8 cellular contexts compared by ENCODE assay signal in the genomic region with DNA sequence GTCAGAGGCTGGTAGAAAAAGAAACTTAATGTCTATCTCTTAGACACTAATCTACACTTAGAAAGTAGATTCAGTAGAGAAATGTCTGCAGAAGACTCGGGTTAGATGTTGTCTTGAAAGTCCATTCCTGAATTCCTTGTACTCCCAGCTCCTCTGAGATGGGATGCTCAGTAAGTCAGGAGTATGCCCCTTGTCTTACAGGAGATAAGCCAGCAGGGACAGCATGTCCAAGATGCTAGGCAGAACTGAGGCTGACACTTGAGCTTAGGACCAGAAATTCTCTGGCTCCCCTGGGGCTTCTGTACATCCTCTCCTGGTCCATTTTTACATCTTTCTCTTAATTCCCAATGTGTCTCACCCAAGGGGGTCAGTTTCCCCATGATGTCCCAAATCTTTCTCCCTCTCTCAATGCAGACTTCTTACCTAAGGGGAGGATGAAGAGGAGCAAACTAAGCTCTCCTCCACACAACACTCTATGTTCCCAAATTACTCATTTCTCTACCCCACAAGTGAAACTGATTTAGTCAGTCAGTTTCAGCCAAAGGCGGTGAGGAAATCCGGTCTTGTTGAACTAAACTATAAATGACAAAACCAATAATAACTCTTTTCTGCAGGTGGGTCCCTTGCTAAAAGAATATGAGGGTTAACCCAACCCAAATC.
A peak's percentile ranks its signal among the peaks of the same experiment; 100 is the strongest.
DNase-seq lines count a peak whose midpoint lies in the region; ATAC-seq, FAIRE-seq and TF ChIP-seq lines count a peak whose summit lies in the region.

No MANE protein-coding gene starts in this region.

- peaks cover 31% of the 10 kb centered on the region for H3K4me1 ChIP-seq in CD8-positive, alpha-beta T cell (ENCODE audit: insufficient read depth, low read length)
- H3K4me1 ChIP-seq in gastrocnemius medialis: no peaks in the 10 kb centered on the region

- no peak for FAIRE-seq in D721Med (lab: Jason Lieb, UNC)

- peaks cover 3% of the 10 kb centered on the region for H3K36me3 Mint-ChIP-seq in CD8-positive, alpha-beta T cell
- peaks cover 48% of the 10 kb centered on the region for H3K36me3 Mint-ChIP-seq in activated naive CD4-positive, alpha-beta T cell treated with anti-CD3 and anti-CD28 coated beads, Interleukin-2, amount 10 ng/mL, durations not matched to agents 7 days and 5 days

- ATAC-seq in CD8-positive, alpha-beta T cell: peak; percentile 54
- ATAC-seq in GM19468 (IDR thresholded peaks at IDR 0.05; ENCODE audit: extremely low read depth, unreplicated experiment): peak; percentile 74
- ATAC-seq in HG03521 (IDR thresholded peaks at IDR 0.05; ENCODE audit: unreplicated experiment): peak; percentile 80
- ATAC-seq in gastrocnemius medialis: no peak
- ATAC-seq in omental fat pad (ENCODE audit: low FRiP score): no peak

- no peak for TF ChIP-seq POLR2A in gastrocnemius medialis (IDR thresholded peaks at IDR 0.05)

- in situ Hi-C loops in gastrocnemius medialis (cut with MboI; ENCODE audit: low sequenced_read_pairs in 4 of 4): loop anchor here in 2 of 4 donors (25.0 kb wide), 1 partner anchor 247 kb away; no protein-coding TSS in a partner anchor

- CTCF ChIA-PET in CD8-positive, alpha-beta T cell (lab: Charles Lee): no interaction called here
- CTCF ChIA-PET in activated naive CD4-positive, alpha-beta T cell treated with anti-CD3 and anti-CD28 coated beads, Interleukin-2, amount 10 ng/mL, durations not matched to agents 7 days and 5 days (lab: Charles Lee): interaction anchor here (1.6 to 1.9 kb wide), 2 partner anchors 10 to 16 kb away, joined by 3 to 4 read pairs; no protein-coding TSS in a partner anchor

- POLR2A ChIA-PET in CD8-positive, alpha-beta T cell (lab: Charles Lee): interaction anchor here (0.8 to 2.8 kb wide), 4 partner anchors 10 to 18 kb away, joined by 3 to 14 read pairs (median 3); no protein-coding TSS in a partner anchor

- H3K4me3 ChIP-seq in CD8-positive, alpha-beta T cell (ENCODE audit: low read depth, low read length): peak overlapping the region; percentile 27
- no peak overlapping the region for H3K4me3 ChIP-seq in gastrocnemius medialis

- H3K36me3 ChIP-seq in CD8-positive, alpha-beta T cell (ENCODE audit: insufficient read depth, low read length): no peaks in the 10 kb centered on the region
- no peaks in the 10 kb centered on the region for H3K36me3 ChIP-seq in gastrocnemius medialis

- peak in 1 of 7 experiments; percentile 25 for DNase-seq in CD8-positive, alpha-beta T cell
- DNase-seq in activated naive CD4-positive, alpha-beta T cell treated with anti-CD3 and anti-CD28 coated beads, Interleukin-2, amount 10 ng/mL, durations not matched to agents 7 days and 5 days: peak; percentile 55
- DNase-seq in gastrocnemius medialis (no peak), omental fat pad (ENCODE audit: low spot score) (no peak), D721Med (ENCODE audit: insufficient read length, low spot score) (no peak), NCI-H187 (lab: John Stamatoyannopoulos, UW) (no peak)

- H3K4me1 Mint-ChIP-seq in CD8-positive, alpha-beta T cell (ENCODE audit: low read depth): peaks cover 61% of the 10 kb centered on the region
- peaks cover 82% of the 10 kb centered on the region for H3K4me1 Mint-ChIP-seq in activated naive CD4-positive, alpha-beta T cell treated with anti-CD3 and anti-CD28 coated beads, Interleukin-2, amount 10 ng/mL, durations not matched to agents 7 days and 5 days

- H3K4me3 Mint-ChIP-seq in CD8-positive, alpha-beta T cell: peak overlapping the region; percentile 76
- H3K4me3 Mint-ChIP-seq in activated naive CD4-positive, alpha-beta T cell treated with anti-CD3 and anti-CD28 coated beads, Interleukin-2, amount 10 ng/mL, durations not matched to agents 7 days and 5 days: peak overlapping the region; percentile 75

- TF ChIP-seq CTCF in CD8-positive, alpha-beta T cell (IDR thresholded peaks at IDR 0.05): no peak
- no peak for TF ChIP-seq CTCF in gastrocnemius medialis (IDR thresholded peaks at IDR 0.05 in 4 of 5, conservative IDR thresholded peaks at IDR 0.05 in 1 of 5)
- TF ChIP-seq CTCF in omental fat pad (IDR thresholded peaks at IDR 0.05): no peak
- no peak for TF ChIP-seq CTCF in D721Med (IDR thresholded peaks at IDR 0.05; ENCODE audit: insufficient read depth, missing control alignments)

- no peaks in the 10 kb centered on the region for H3K9me3 Mint-ChIP-seq in CD8-positive, alpha-beta T cell
- no peaks in the 10 kb centered on the region for H3K9me3 Mint-ChIP-seq in activated naive CD4-positive, alpha-beta T cell treated with anti-CD3 and anti-CD28 coated beads, Interleukin-2, amount 10 ng/mL, durations not matched to agents 7 days and 5 days

- H3K27me3 ChIP-seq in CD8-positive, alpha-beta T cell (ENCODE audit: insufficient read depth, low read length): no peaks in the 10 kb centered on the region
- H3K27me3 ChIP-seq in gastrocnemius medialis: peaks cover 0 to 3% (median 0%) of the 10 kb centered on the region in 3 donors

- no peaks in the 10 kb centered on the region for H3K27me3 Mint-ChIP-seq in CD8-positive, alpha-beta T cell (ENCODE audit: low read depth)
- no peaks in the 10 kb centered on the region for H3K27me3 Mint-ChIP-seq in activated naive CD4-positive, alpha-beta T cell treated with anti-CD3 and anti-CD28 coated beads, Interleukin-2, amount 10 ng/mL, durations not matched to agents 7 days and 5 days

- peak overlapping the region; percentile 95 for H3K27ac Mint-ChIP-seq in CD8-positive, alpha-beta T cell
- H3K27ac Mint-ChIP-seq in activated naive CD4-positive, alpha-beta T cell treated with anti-CD3 and anti-CD28 coated beads, Interleukin-2, amount 10 ng/mL, durations not matched to agents 7 days and 5 days: peak overlapping the region; percentile 98

- intact Hi-C loops in CD8-positive, alpha-beta T cell (cut with DNase I, micrococcal nuclease): loop anchor here in 1 of 2 experiments (5.0 to 10.0 kb wide), 2 partner anchors 46 to 93 kb away; no protein-coding TSS in a partner anchor
- intact Hi-C loops in gastrocnemius medialis (cut with DNase I; ENCODE audit: low total_unique reads): no loop called here

- no peaks in the 10 kb centered on the region for H3K9me3 ChIP-seq in CD8-positive, alpha-beta T cell (ENCODE audit: low read length)
- H3K9me3 ChIP-seq in gastrocnemius medialis: no peaks in the 10 kb centered on the region

- peak overlapping the region; percentile 4 for H3K27ac ChIP-seq in CD8-positive, alpha-beta T cell (ENCODE audit: low read depth, low read length)
- H3K27ac ChIP-seq in gastrocnemius medialis: peak overlapping the region; percentile 21 to 39 (median 28)

Comparison
In these comparisons a context has a peak if more than half of its experiments do, and no peak if none do; other contexts are left out.
1. ATAC-seq: peak in CD8-positive, alpha-beta T cell (single experiment), GM19468 (single experiment) and HG03521 (single experiment); none in gastrocnemius medialis (0 of 2) and omental fat pad (single experiment).